20 cellular contexts compared by ENCODE assay signal in the genomic region with DNA sequence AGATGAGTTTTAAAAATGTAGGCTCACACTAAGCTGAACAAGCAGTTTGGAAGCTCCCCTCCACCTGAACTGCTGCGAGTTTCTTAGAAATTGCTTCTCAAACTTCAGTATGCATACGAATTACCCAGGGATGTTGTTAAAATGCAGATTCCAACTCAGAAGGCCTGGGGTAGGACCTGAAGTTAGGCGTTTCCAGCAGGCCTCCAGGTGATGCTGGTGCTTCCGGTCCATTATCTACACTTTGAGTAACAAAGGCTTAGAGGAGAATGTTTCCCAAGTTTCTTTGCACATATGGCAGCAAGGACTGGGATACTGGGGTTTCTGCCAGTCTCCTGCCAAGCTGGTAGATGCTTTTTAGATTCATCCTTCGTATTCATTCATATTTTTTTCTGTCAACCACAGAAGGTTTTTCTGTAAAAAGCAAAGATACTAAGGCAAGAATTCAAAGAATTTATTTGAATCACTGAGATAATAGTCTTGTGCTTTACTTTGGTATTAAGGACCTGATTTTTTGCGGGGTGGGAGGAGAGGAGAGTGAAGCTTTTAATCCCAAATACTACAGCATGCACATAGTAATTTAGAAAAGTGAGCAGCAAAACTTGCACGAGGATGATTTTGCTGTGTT.
DNase-seq lines count a peak whose midpoint lies in the region; ATAC-seq, FAIRE-seq and TF ChIP-seq lines count a peak whose summit lies in the region.
"Had no signal": no experiment of that assay in that cellular context is flagged by ENCODE, and none has a peak within 500 bp of the region (broad histone marks: within the 10 kb centered on the region; RNA-seq: fewer than 3 reads in every experiment).

No MANE protein-coding gene starts in this region.

- peaks cover 7% of the 10 kb centered on the region; the same call in 1 of the 2 replicates for H3K9me3 ChIP-seq in HUES64 (ENCODE audit: insufficient read depth, low read depth, low read length)
- H3K9me3 ChIP-seq in osteoblast (ENCODE audit: low read depth, low read length), result no peaks in the 10 kb centered on the region
- peaks cover 8% of the 10 kb centered on the region for H3K9me3 ChIP-seq in HepG2 (ENCODE audit: low read length)
- H3K9me3 ChIP-seq: MG63 had no signal

- TF ChIP-seq RAD21 in HepG2 (CRISPR knock-in tag; IDR thresholded peaks at IDR 0.05), result no peak

- H3K36me3 Mint-ChIP-seq in activated CD4-positive, alpha-beta T cell treated with anti-CD3 and anti-CD28 coated beads for 36 hours (ENCODE audit: low read depth), result no peaks in the 10 kb centered on the region

- TF ChIP-seq CTCF in osteoblast (IDR thresholded peaks at IDR 0.05; ENCODE audit: extremely low read depth, low read depth, low read length) (no peak), HepG2 (CRISPR knock-in tag; IDR thresholded peaks at IDR 0.05) (no peak)

- H3K79me2 ChIP-seq in osteoblast (ENCODE audit: insufficient read depth, low read length) (no peaks in the 10 kb centered on the region), HepG2 (ENCODE audit: insufficient read depth, low read length) (no peaks in the 10 kb centered on the region)

- 63% methylated on average over 7 of the region's 7 CpGs for WGBS in HUES64
- WGBS in HepG2 (ENCODE audit: low lambda C conversion rate), result 18% methylated on average over 7 of the region's 7 CpGs

- H3K4me2 ChIP-seq in osteoblast (ENCODE audit: insufficient read depth, low read length), result peak overlapping the region; percentile 25
- H3K4me2 ChIP-seq in HepG2 (ENCODE audit: low read depth, low read length), result no peak overlapping the region
- H3K4me2 ChIP-seq: A549 had no signal

- no peak for TF ChIP-seq POLR2A in HepG2 (IDR thresholded peaks at IDR 0.05; ENCODE audit: insufficient read depth in 1 of 2, low read depth in 2 of 2, low read length in 2 of 2)

- CTCF ChIA-PET in HepG2 (lab: Yijun Ruan, JAX; ENCODE audit: low intra/inter-chr PET ratio, low total read pairs), result no interaction called here
- CTCF ChIA-PET in activated CD4-positive, alpha-beta T cell treated with anti-CD3 and anti-CD28 coated beads for 36 hours (lab: Charles Lee), result interaction anchor here (1.5 kb wide), 1 partner anchor 10 kb away, joined by 3 read pairs; no protein-coding TSS in a partner anchor

- H3K9ac ChIP-seq in HUES64 (ENCODE audit: low read depth, low read length) (no peak overlapping the region), HepG2 (ENCODE audit: insufficient read depth, low read depth, low read length) (no peak overlapping the region)

- H3K27me3 ChIP-seq in HUES64 (ENCODE audit: insufficient read depth, low read length) (no peaks in the 10 kb centered on the region), osteoblast (ENCODE audit: insufficient read depth, low read length) (no peaks in the 10 kb centered on the region), HepG2 (ENCODE audit: control insufficient read depth in 1 of 2, insufficient read depth in 2 of 2, low read length in 2 of 2) (peaks cover 0 to 17% of the 10 kb centered on the region in 2 experiments; a peak in 2 of 5 replicates)
- H3K27me3 ChIP-seq: MG63, Peyer's patch had no signal

- H3K36me3 ChIP-seq in HUES64 (ENCODE audit: insufficient read depth, low read length) (no peaks in the 10 kb centered on the region; the same call in 1 of the 2 replicates), osteoblast (ENCODE audit: insufficient read depth, low read length) (no peaks in the 10 kb centered on the region), HepG2 (replicated peaks in 1 of 2; ENCODE audit: control insufficient read depth in 1 of 2, insufficient read depth in 2 of 2, low read length in 2 of 2) (no peaks in the 10 kb centered on the region)
- H3K36me3 ChIP-seq: MG63, Peyer's patch had no signal

- H3K4me1 Mint-ChIP-seq in activated CD4-positive, alpha-beta T cell treated with anti-CD3 and anti-CD28 coated beads for 36 hours, result no peaks in the 10 kb centered on the region

- H3K27me3 Mint-ChIP-seq in activated CD4-positive, alpha-beta T cell treated with anti-CD3 and anti-CD28 coated beads for 36 hours, result peaks cover 4% of the 10 kb centered on the region

- no peak overlapping the region for H3K4me3 Mint-ChIP-seq in activated CD4-positive, alpha-beta T cell treated with anti-CD3 and anti-CD28 coated beads for 36 hours

- H2AFZ ChIP-seq in osteoblast (ENCODE audit: low read length), result no peak overlapping the region
- H2AFZ ChIP-seq in HepG2 (ENCODE audit: low read length), result no peak overlapping the region

- H3K27ac ChIP-seq in HUES64 (ENCODE audit: low read depth, low read length), result peak overlapping the region; percentile 39; the same call in 1 of the 2 replicates
- no peak overlapping the region for H3K27ac ChIP-seq in osteoblast (ENCODE audit: low read depth, low read length)
- H3K27ac ChIP-seq in HepG2 (ENCODE audit: extremely low read length, insufficient read depth, low read length), result no peak overlapping the region
- H3K27ac ChIP-seq: A549, Peyer's patch had no signal

- H4K20me1 ChIP-seq in osteoblast (ENCODE audit: insufficient read depth, low read length) (no peaks in the 10 kb centered on the region), HepG2 (ENCODE audit: insufficient read depth, low read length) (no peaks in the 10 kb centered on the region)

- no peak for TF ChIP-seq EP300 in HepG2 (IDR thresholded peaks at IDR 0.05; ENCODE audit: low read depth in 2 of 2, low read length in 2 of 2)
- no peak for TF ChIP-seq EP300 in HepG2 (CRISPR knock-in tag; IDR thresholded peaks at IDR 0.05; ENCODE audit: borderline replicate concordance)

- FAIRE-seq in HepG2 (lab: Jason Lieb, UNC), result no peak
- FAIRE-seq: A549, HTR-8/SVneo had no signal

- peak; percentile 51 for DNase-seq in EH (ENCODE audit: low read depth)
- peak; percentile 34 for DNase-seq in dedifferentiated amniotic fluid mesenchymal stem cell (ENCODE audit: extremely low spot score)
- peak; percentile 86 for DNase-seq in osteoblast (ENCODE audit: insufficient read length, low spot score, missing footprints)
- no peak for DNase-seq in HepG2 (ENCODE audit: low spot score)
- no peak for DNase-seq in activated CD4-positive, alpha-beta T cell treated with anti-CD3 and anti-CD28 coated beads for 36 hours
- DNase-seq: AML-193, DND-41, KG1, MG63, NCI-H1092 treated with DMSO at 0.1 percent for 48 hours, NCI-H187, NCI-H2171, NCI-H446 treated with DMSO at 0.1 percent for 48 hours, NCI-H748 treated with DMSO at 0.1 percent for 48 hours, Peyer's patch, SHP77 treated with DMSO at 0.1 percent for 48 hours had no signal

- peaks cover 3% of the 10 kb centered on the region for H3K9me3 Mint-ChIP-seq in activated CD4-positive, alpha-beta T cell treated with anti-CD3 and anti-CD28 coated beads for 36 hours (ENCODE audit: low read depth)

- ATAC-seq in HG03460 (IDR thresholded peaks at IDR 0.05; ENCODE audit: unreplicated experiment), result no peak
- no peak for ATAC-seq in HepG2
- no peak for ATAC-seq in activated CD4-positive, alpha-beta T cell treated with anti-CD3 and anti-CD28 coated beads for 36 hours
- ATAC-seq: A549 had no signal

- BruUV-seq in HepG2 (replicated peaks; lab: Mats Ljungman, UMichigan), result no TSS peak

- in situ Hi-C loops in HepG2 (cut with HindIII; ENCODE audit: extremely low pct_ligation_motif_present, low pct_unique_long_range_greater_than_20kb), result no loop called here

- POLR2A ChIA-PET in HepG2 (lab: Yijun Ruan, JAX), result no interaction called here
- POLR2A ChIA-PET in activated CD4-positive, alpha-beta T cell treated with anti-CD3 and anti-CD28 coated beads for 36 hours (lab: Charles Lee), result no interaction called here

- intact Hi-C loops in HepG2 (cut with micrococcal nuclease; ENCODE audit: unreplicated experiment), result no loop called here
- intact Hi-C loops in activated CD4-positive, alpha-beta T cell treated with anti-CD3 and anti-CD28 coated beads for 36 hours (cut with DNase I, micrococcal nuclease), result no loop called here

- no peak overlapping the region for H3K27ac Mint-ChIP-seq in activated CD4-positive, alpha-beta T cell treated with anti-CD3 and anti-CD28 coated beads for 36 hours

- H3K4me1 ChIP-seq in HUES64 (ENCODE audit: insufficient read depth, low read length) (peaks cover 13% of the 10 kb centered on the region), osteoblast (ENCODE audit: insufficient read depth, low read length) (peaks cover 25% of the 10 kb centered on the region), HepG2 (ENCODE audit: insufficient read depth, low read length) (peaks cover 2% of the 10 kb centered on the region; the same call in 1 of the 2 replicates)
- H3K4me1 ChIP-seq: A549 had no signal

- H3K4me3 ChIP-seq in HUES64 (ENCODE audit: low read length) (no peak overlapping the region), osteoblast (ENCODE audit: insufficient read depth, low read length) (no peak overlapping the region), HepG2 (replicated peaks in 1 of 3; ENCODE audit: insufficient read depth in 1 of 3, low read depth in 2 of 3, low read length in 3 of 3) (no peak overlapping the region)
- H3K4me3 ChIP-seq: A549, MG63, Peyer's patch had no signal

TF ChIP-seq in HepG2, 621 proteins besides CTCF, POLR2A, EP300 and RAD21:
- TF ChIP-seq YY1 (IDR thresholded peaks at IDR 0.05; ENCODE audit: insufficient read depth, insufficient replicate concordance, low read depth, low read length) (no peak), GTF2F1 (IDR thresholded peaks at IDR 0.05; ENCODE audit: low read length) (no peak), ZSCAN12 (CRISPR knock-in tag; IDR thresholded peaks at IDR 0.05) (no peak), ZNF530 (CRISPR knock-in tag; IDR thresholded peaks at IDR 0.05; ENCODE audit: low read depth) (no peak), ZNF446 (CRISPR knock-in tag; IDR thresholded peaks at IDR 0.05) (no peak), RCOR2 (CRISPR knock-in tag; IDR thresholded peaks at IDR 0.05) (no peak), PLRG1 (conservative IDR thresholded peaks at IDR 0.05) (no peak), POLR2G (IDR thresholded peaks at IDR 0.05; ENCODE audit: low read depth, low read length) (no peak)
- TF ChIP-seq, protein P1, sequence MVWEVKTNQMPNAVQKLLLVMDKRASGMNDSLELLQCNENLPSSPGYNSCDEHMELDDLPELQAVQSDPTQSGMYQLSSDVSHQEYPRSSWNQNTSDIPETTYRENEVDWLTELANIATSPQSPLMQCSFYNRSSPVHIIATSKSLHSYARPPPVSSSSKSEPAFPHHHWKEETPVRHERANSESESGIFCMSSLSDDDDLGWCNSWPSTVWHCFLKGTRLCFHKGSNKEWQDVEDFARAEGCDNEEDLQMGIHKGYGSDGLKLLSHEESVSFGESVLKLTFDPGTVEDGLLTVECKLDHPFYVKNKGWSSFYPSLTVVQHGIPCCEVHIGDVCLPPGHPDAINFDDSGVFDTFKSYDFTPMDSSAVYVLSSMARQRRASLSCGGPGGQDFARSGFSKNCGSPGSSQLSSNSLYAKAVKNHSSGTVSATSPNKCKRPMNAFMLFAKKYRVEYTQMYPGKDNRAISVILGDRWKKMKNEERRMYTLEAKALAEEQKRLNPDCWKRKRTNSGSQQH (CRISPR knock-in tag; IDR thresholded peaks at IDR 0.05; ENCODE audit: low read depth), result no peak
TF ChIP-seq in HepG2: peak in this region for 0.

Comparison
In these comparisons a context has a peak if more than half of its experiments do, and no peak if none do; other contexts are left out.
1. DNase-seq: peak in EH (single experiment), dedifferentiated amniotic fluid mesenchymal stem cell (single experiment) and osteoblast (single experiment); none in HepG2 (single experiment) and activated CD4-positive, alpha-beta T cell treated with anti-CD3 and anti-CD28 coated beads for 36 hours (single experiment).